ENCODE assay signal across 8 cellular contexts in genomic region chr12:108731105-108731865, GRCh38. TPM values are rescaled to one million over a fixed set of nuclear protein-coding genes. Genes with fewer than 3 reads are reported as not detected.
DNase-seq lines count a peak whose midpoint lies in the region; ATAC-seq and TF ChIP-seq lines count a peak whose summit lies in the region.

TSS of gene CORO1C (minus strand) at chr12:108731518. CDS start at chr12:108701318, 30,200 bp downstream.

- TF ChIP-seq CTCF in ovary (IDR thresholded peaks at IDR 0.05) (peak; percentile 62 to 89 (median 88)), thyroid gland (IDR thresholded peaks at IDR 0.05) (peak; percentile 41 to 86 (median 75))

- peak within 1 kb of the TSS; percentile 88 for H3K27ac Mint-ChIP-seq in activated naive CD8-positive, alpha-beta T cell treated with anti-CD3 and anti-CD28 coated beads for 36 hours

- ATAC-seq in HG02588 (IDR thresholded peaks at IDR 0.05; ENCODE audit: unreplicated experiment): peak; percentile 63

- DNase-seq in NCI-H1048 (lab: John Stamatoyannopoulos, UW): peak; percentile 97
- DNase-seq in SKM-1 (lab: John Stamatoyannopoulos, UW; ENCODE audit: unreplicated experiment): peak; percentile 62
- DNase-seq in activated naive CD8-positive, alpha-beta T cell treated with anti-CD3 and anti-CD28 coated beads for 36 hours: peak; percentile 97
- peak; percentile 80 to 97 (median 93) for DNase-seq in head of caudate nucleus
- peak; percentile 95 to 97 (median 97) for DNase-seq in ovary
- DNase-seq in thyroid gland: peak; percentile 95 to 96

- H3K27me3 ChIP-seq in ovary (no peaks in the 10 kb centered on the region), thyroid gland (no peaks in the 10 kb centered on the region)

- H3K4me3 ChIP-seq in ovary (peak within 1 kb of the TSS; percentile 82), thyroid gland (replicated peaks in 1 of 3) (peak within 1 kb of the TSS; percentile 61 to 75 (median 67))

- intact Hi-C loops in head of caudate nucleus (cut with DNase I) (loop anchor here (2.0 to 5.0 kb wide), 2 partner anchors 40 to 169 kb away; partner anchors contain the start of genes ISCU and SART3), ovary (cut with DNase I) (loop anchor here in 3 of 4 donors (2.0 to 10.0 kb wide), 5 partner anchors 39 to 124 kb away; partner anchors contain the start of gene SSH1 (in 1 of the 3)), thyroid gland (cut with DNase I) (loop anchor here (5.0 to 10.0 kb wide), 2 partner anchors 66 to 71 kb away; no protein-coding TSS in a partner anchor)

- no peaks in the 10 kb centered on the region for H3K36me3 Mint-ChIP-seq in activated naive CD8-positive, alpha-beta T cell treated with anti-CD3 and anti-CD28 coated beads for 36 hours

- H3K9me3 ChIP-seq in ovary (no peaks in the 10 kb centered on the region), thyroid gland (no peaks in the 10 kb centered on the region)

- H3K27ac ChIP-seq in ovary (peak within 1 kb of the TSS; percentile 91), thyroid gland (peak within 1 kb of the TSS; percentile 86 to 93 (median 88))

- H3K4me3 Mint-ChIP-seq in activated naive CD8-positive, alpha-beta T cell treated with anti-CD3 and anti-CD28 coated beads for 36 hours: peak within 1 kb of the TSS; percentile 91

- H3K27me3 Mint-ChIP-seq in activated naive CD8-positive, alpha-beta T cell treated with anti-CD3 and anti-CD28 coated beads for 36 hours: no peaks in the 10 kb centered on the region

- 0 to 1% (median 0%) methylated on average over 41 to 85 of the region's 85 CpGs for WGBS in ovary, 3 donors
- WGBS in thyroid gland, 2 donors: 1 to 3% methylated on average over 16 to 21 of the region's 85 CpGs

- H3K36me3 ChIP-seq in ovary (no peaks in the 10 kb centered on the region), thyroid gland (no peaks in the 10 kb centered on the region)

- H3K4me1 ChIP-seq in ovary (ENCODE audit: insufficient read depth) (no peaks in the 10 kb centered on the region), thyroid gland (peaks cover 0 to 5% of the 10 kb centered on the region in 2 donors)

- peaks cover 31% of the 10 kb centered on the region for H3K4me1 Mint-ChIP-seq in activated naive CD8-positive, alpha-beta T cell treated with anti-CD3 and anti-CD28 coated beads for 36 hours

- H3K9me3 Mint-ChIP-seq in activated naive CD8-positive, alpha-beta T cell treated with anti-CD3 and anti-CD28 coated beads for 36 hours: no peaks in the 10 kb centered on the region

- TF ChIP-seq POLR2A in GM10847 (IDR thresholded peaks at IDR 0.05; ENCODE audit: extremely low read depth, insufficient read length) (peak; percentile 81), ovary (IDR thresholded peaks at IDR 0.05) (peak; percentile 88), thyroid gland (IDR thresholded peaks at IDR 0.05) (peak; percentile 84 to 91)

- TF ChIP-seq EP300 in ovary (IDR thresholded peaks at IDR 0.05): no peak

RNA-seq across cellular contexts. Expression of gene CORO1C, which starts in this region (rescaled TPM):
- total RNA-seq in activated naive CD8-positive, alpha-beta T cell treated with anti-CD3 and anti-CD28 coated beads for 36 hours: 10 to 100 TPM; 87.4 to 90.6 TPM
- 100 to 1,000 TPM in 5 of 7 donors, 10 to 100 TPM in 2; 58.7 to 143 (median 113) TPM for total RNA-seq in ovary
- 100 to 1,000 TPM in 1 of 2 donors, 10 to 100 TPM in 1; 35.1 to 122 TPM for polyA plus RNA-seq in ovary
- total RNA-seq in thyroid gland: 10 to 100 TPM; 22.0 to 63.6 (median 30.1) TPM

Comparison
In these comparisons a context has a peak if more than half of its experiments do, and no peak if none do; other contexts are left out.
1. Peak in every context shown above with its lines: DNase-seq, ATAC-seq, H3K4me3 ChIP-seq and H3K27ac ChIP-seq.